ENCODE assay signal across 12 cellular contexts in the genomic region with DNA sequence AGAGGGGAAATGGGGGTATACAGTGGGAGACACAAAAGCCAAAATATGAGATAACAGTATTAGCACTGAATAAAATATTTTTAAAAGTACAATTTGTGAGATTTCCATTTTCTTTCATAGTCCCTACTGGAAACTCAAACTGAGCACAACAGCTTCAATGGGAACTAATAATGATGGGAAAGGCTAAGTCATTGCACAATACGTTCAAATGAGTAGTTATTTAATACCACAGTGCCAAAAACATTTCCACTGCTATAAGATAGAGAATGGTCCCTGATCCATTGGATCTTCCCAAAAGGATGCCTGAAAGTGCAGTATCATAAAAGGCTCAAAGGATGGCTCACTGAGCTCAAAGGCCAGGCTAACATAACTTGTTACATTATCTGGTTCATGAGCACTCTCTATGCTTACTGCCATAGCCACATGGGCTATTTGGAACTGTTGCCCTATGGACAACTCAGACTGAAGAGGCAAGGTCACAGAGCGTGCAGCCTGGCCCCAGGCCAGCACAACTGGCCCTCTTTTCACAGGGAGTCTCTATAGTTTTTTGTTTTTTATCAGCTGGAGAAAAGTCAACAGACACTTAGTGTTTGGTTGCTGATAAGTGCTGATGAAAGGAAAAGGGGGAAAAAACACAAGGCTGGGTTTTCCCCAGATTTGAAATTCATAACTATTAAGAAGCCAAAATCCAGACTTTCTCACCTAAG.
DNase-seq lines count a peak whose midpoint lies in the region; ATAC-seq and TF ChIP-seq lines count a peak whose summit lies in the region.
"Had no signal": no experiment of that assay in that cellular context is flagged by ENCODE, and none has a peak within 500 bp of the region (broad histone marks: within the 10 kb centered on the region; RNA-seq: fewer than 3 reads in every experiment).

No MANE protein-coding gene starts in this region.

- no peaks in the 10 kb centered on the region for H3K27me3 Mint-ChIP-seq in nephron progenitor cell (ENCODE audit: low read depth, poor library complexity)

- peaks cover 22% of the 10 kb centered on the region for H3K4me1 Mint-ChIP-seq in nephron progenitor cell

- ATAC-seq in GM21390 (IDR thresholded peaks at IDR 0.05; ENCODE audit: unreplicated experiment) (no peak), GM18870 (IDR thresholded peaks at IDR 0.05; ENCODE audit: unreplicated experiment) (no peak)

- no peaks in the 10 kb centered on the region for H3K9me3 Mint-ChIP-seq in nephron progenitor cell
- H3K9me3 Mint-ChIP-seq: activated T-helper 2 cell treated with anti-CD3 and anti-CD28 coated beads, Interferon-gamma antibody, Interleukin-2, Interleukin-4, amounts not matched to agents 10 μg/mL and 5 μg/mL and 100 μg/mL, durations not matched to agents 14 hours and 24 hours and 36 hours had no signal

- no peak overlapping the region for H3K4me3 Mint-ChIP-seq in nephron progenitor cell

- H3K27ac Mint-ChIP-seq in nephron progenitor cell: peak overlapping the region; percentile 10
- H3K27ac Mint-ChIP-seq: activated T-helper 2 cell treated with anti-CD3 and anti-CD28 coated beads, Interferon-gamma antibody, Interleukin-2, Interleukin-4, amounts not matched to agents 10 μg/mL and 5 μg/mL and 100 μg/mL, durations not matched to agents 14 hours and 24 hours and 36 hours had no signal

- no peak overlapping the region for H3K4me3 ChIP-seq in epithelial cell of esophagus (ENCODE audit: low read length)
- H3K4me3 ChIP-seq: colonic mucosa, smooth muscle cell had no signal

- DNase-seq in DMS53 (lab: John Stamatoyannopoulos, UW) (peak; percentile 51), NCI-H2029 treated with DMSO at 0.1 percent for 48 hours (lab: John Stamatoyannopoulos, UW) (peak; percentile 7), epithelial cell of esophagus (ENCODE audit: low read depth) (peak; percentile 5), nephron progenitor cell (no peak), Kasumi-1 (lab: John Stamatoyannopoulos, UW) (no peak)
- no peak for DNase-seq in activated CD4-positive, alpha-beta T cell treated with anti-CD3 and anti-CD28 coated beads for 1 hour
- DNase-seq: colonic mucosa, NCI-H1930 had no signal

- TF ChIP-seq CTCF in epithelial cell of esophagus (IDR thresholded peaks at IDR 0.05; ENCODE audit: insufficient read depth, low read depth, low read length, missing control alignments): no peak
- TF ChIP-seq CTCF in nephron progenitor cell (IDR thresholded peaks at IDR 0.05): no peak

- H3K36me3 Mint-ChIP-seq in nephron progenitor cell (ENCODE audit: low read depth): peaks cover 24% of the 10 kb centered on the region

Comparison
In these comparisons a context has a peak if more than half of its experiments do, and no peak if none do; other contexts are left out.
1. DNase-seq: peak in DMS53 (single experiment), NCI-H2029 treated with DMSO at 0.1 percent for 48 hours (single experiment) and epithelial cell of esophagus (single experiment); none in nephron progenitor cell (single experiment), Kasumi-1 (0 of 2) and activated CD4-positive, alpha-beta T cell treated with anti-CD3 and anti-CD28 coated beads for 1 hour (single experiment).